In the genomic region with DNA sequence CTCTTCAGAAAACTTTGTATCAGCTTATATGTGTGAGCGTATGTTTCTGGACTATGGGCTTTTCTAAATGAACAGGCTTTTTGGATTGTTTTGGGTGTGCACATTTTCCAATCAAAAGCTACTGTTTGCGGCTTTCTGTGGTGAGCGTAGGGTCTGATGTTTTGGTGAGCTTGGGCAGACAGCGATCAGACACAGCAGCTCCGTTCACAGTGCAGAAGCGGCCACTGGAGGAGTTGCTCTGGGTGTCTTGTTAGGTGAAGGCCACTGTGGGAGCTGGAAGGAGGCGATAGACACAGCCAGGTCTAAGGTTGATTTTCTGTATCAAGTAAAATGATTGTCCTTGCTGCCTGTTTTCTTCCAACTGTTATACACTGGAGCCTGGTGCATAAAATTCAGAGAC, we compare ENCODE assay signal across 11 cellular contexts. TPM values are rescaled to one million over a fixed set of nuclear protein-coding genes. Genes with fewer than 3 reads are reported as not detected.
DNase-seq lines count a peak whose midpoint lies in the region; ATAC-seq and TF ChIP-seq lines count a peak whose summit lies in the region.
"Had no signal": no experiment of that assay in that cellular context is flagged by ENCODE, and none has a peak within 500 bp of the region (broad histone marks: within the 10 kb centered on the region; RNA-seq: fewer than 3 reads in every experiment).

No MANE protein-coding gene starts in this region.

- no peak overlapping the region for H4K8ac ChIP-seq in H9 (replicated peaks; ENCODE audit: insufficient read length, low read depth, low read length)

- DNase-seq in H9 (no peak), left ventricle myocardium superior (no peak), gastrocnemius medialis (no peak), amniotic stem cell (lab: John Stamatoyannopoulos, UW) (no peak), CD14-positive monocyte (ENCODE audit: low spot score) (no peak), EL (no peak), SKM-1 treated with dmso at 0.1 percent for 144 hours (lab: John Stamatoyannopoulos, UW; ENCODE audit: unreplicated experiment) (no peak)
- DNase-seq in activated CD4-positive, alpha-beta memory T cell treated with anti-CD3 and anti-CD28 coated beads for 36 hours, result no peak
- DNase-seq: GOT3; NCI-H2171 treated with DMSO at 0.1 percent for 48 hours; stimulated activated CD4-positive, alpha-beta T cell treated with anti-CD3 and anti-CD28 coated beads, Interleukin-12 subunit alpha, Interleukin-12 subunit beta, amount 100 ng/mL, for 4 hours had no signal

- peak overlapping the region; percentile 15 for H3K18ac ChIP-seq in H9 (ENCODE audit: insufficient read length, low read depth, low read length)

- peaks cover 3 to 18% (median 7%) of the 10 kb centered on the region in 3 experiments; a peak in 6 of 7 replicates for H3K36me3 Mint-ChIP-seq in H9 (ENCODE audit: insufficient read depth in 1 of 3, low read depth in 3 of 3)
- peaks cover under 1% of the 10 kb centered on the region for H3K36me3 Mint-ChIP-seq in activated CD4-positive, alpha-beta memory T cell treated with anti-CD3 and anti-CD28 coated beads for 36 hours
- H3K36me3 Mint-ChIP-seq in CD14-positive monocyte, result peaks cover 0 to 11% of the 10 kb centered on the region in 2 donors

- H2BK15ac ChIP-seq in H9 (ENCODE audit: low read depth, low read length), result no peak overlapping the region

- no peaks in the 10 kb centered on the region for H3K27me3 Mint-ChIP-seq in H9 (ENCODE audit: low read depth)
- H3K27me3 Mint-ChIP-seq in activated CD4-positive, alpha-beta memory T cell treated with anti-CD3 and anti-CD28 coated beads for 36 hours, result no peaks in the 10 kb centered on the region
- H3K27me3 Mint-ChIP-seq in CD14-positive monocyte (ENCODE audit: low read depth in 3 of 3), result peaks cover 0 to 2% (median 0%) of the 10 kb centered on the region in 3 donors

- no peak overlapping the region for H3K4ac ChIP-seq in H9 (ENCODE audit: low read depth, low read length)

- H4K20me1 ChIP-seq in H9 (ENCODE audit: control insufficient read depth, insufficient read depth, insufficient read length), result no peaks in the 10 kb centered on the region

- in situ Hi-C loops in gastrocnemius medialis (cut with MboI; ENCODE audit: low sequenced_read_pairs in 4 of 4), result no loop called here

- H3K4me1 ChIP-seq in H9 (ENCODE audit: insufficient read depth, low read length) (peaks cover 40% of the 10 kb centered on the region), gastrocnemius medialis (peaks cover 99% of the 10 kb centered on the region in 2 donors)

- POLR2A ChIA-PET in activated CD4-positive, alpha-beta memory T cell treated with anti-CD3 and anti-CD28 coated beads for 36 hours (lab: Charles Lee), result interaction anchor here (0.7 to 1.3 kb wide), 3 partner anchors 9 to 14 kb away, joined by 3 to 6 read pairs (median 5); no protein-coding TSS in a partner anchor

- no peak overlapping the region for H2AFZ ChIP-seq in H9 (ENCODE audit: low read length)

- no peak overlapping the region for H2BK5ac ChIP-seq in H9 (ENCODE audit: insufficient read length, low read length)

- peak overlapping the region; percentile 55 for H3K27ac ChIP-seq in H9 (ENCODE audit: insufficient read length, low read depth, low read length)
- H3K27ac ChIP-seq in gastrocnemius medialis, result peak overlapping the region; percentile 85 to 96 (median 92)

- WGBS in H9 (ENCODE audit: extremely low coverage, insufficient read length, low lambda C conversion rate), result no CpG with 5 or more reads among the region's 7 CpGs

- H3K4me3 Mint-ChIP-seq in H9 (peak overlapping the region; percentile 41 to 71), CD14-positive monocyte (no peak overlapping the region)
- peak overlapping the region; percentile 18 for H3K4me3 Mint-ChIP-seq in activated CD4-positive, alpha-beta memory T cell treated with anti-CD3 and anti-CD28 coated beads for 36 hours

- H3K4me1 Mint-ChIP-seq in H9, result peaks cover 83 to 97% of the 10 kb centered on the region in 2 experiments
- peaks cover 92% of the 10 kb centered on the region for H3K4me1 Mint-ChIP-seq in activated CD4-positive, alpha-beta memory T cell treated with anti-CD3 and anti-CD28 coated beads for 36 hours (ENCODE audit: low read depth)
- peaks cover 79% of the 10 kb centered on the region for H3K4me1 Mint-ChIP-seq in CD14-positive monocyte

- no peak overlapping the region for H3K56ac ChIP-seq in H9 (ENCODE audit: insufficient read length, low read depth, low read length)

- TF ChIP-seq POLR2A in gastrocnemius medialis (IDR thresholded peaks at IDR 0.05), result no peak

- no peak overlapping the region for H3K14ac ChIP-seq in H9 (ENCODE audit: insufficient read depth, low read length)

- peak overlapping the region; percentile 35 for H3K4me2 ChIP-seq in H9 (ENCODE audit: insufficient read depth, insufficient read length, low read length)

- no peak overlapping the region for H2BK120ac ChIP-seq in H9 (ENCODE audit: low read depth, low read length, poor library complexity, severe bottlenecking)

- CTCF ChIA-PET in activated CD4-positive, alpha-beta memory T cell treated with anti-CD3 and anti-CD28 coated beads for 36 hours (lab: Charles Lee), result interaction anchor here (1.0 to 2.1 kb wide), 3 partner anchors 8 to 72 kb away, joined by 3 to 9 read pairs (median 5); no protein-coding TSS in a partner anchor

- H3K27ac Mint-ChIP-seq in H9 (peak overlapping the region; percentile 94 to 99 (median 98)), CD14-positive monocyte (peak overlapping the region in 2 of 7 donors; percentile 4 to 23)
- H3K27ac Mint-ChIP-seq in activated CD4-positive, alpha-beta memory T cell treated with anti-CD3 and anti-CD28 coated beads for 36 hours, result peak overlapping the region; percentile 23

- peaks cover 5% of the 10 kb centered on the region for H3K23me2 ChIP-seq in H9 (ENCODE audit: insufficient read length, low read depth, low read length, poor library complexity, severe bottlenecking)

- H2BK20ac ChIP-seq in H9 (ENCODE audit: low read depth, low read length, poor library complexity, severe bottlenecking), result no peak overlapping the region

- H2BK12ac ChIP-seq in H9 (ENCODE audit: insufficient read length, low read depth, low read length), result peak overlapping the region; percentile 27

- H3K9ac ChIP-seq in H9 (ENCODE audit: extremely low read depth, insufficient read length, low read length), result no peak overlapping the region

- H4K5ac ChIP-seq in H9 (ENCODE audit: insufficient read length, low read depth, low read length), result no peak overlapping the region

- no peak overlapping the region for H2AK5ac ChIP-seq in H9 (ENCODE audit: insufficient read length, low read length)

- ATAC-seq in left ventricle myocardium superior, result peak; percentile 5
- no peak for ATAC-seq in gastrocnemius medialis

- peaks cover 91% of the 10 kb centered on the region for H3K79me2 ChIP-seq in H9 (ENCODE audit: insufficient read depth, low read length)

- no peak overlapping the region for H3T11ph ChIP-seq in H9 (ENCODE audit: low read length)

- no peaks in the 10 kb centered on the region for H3K9me3 ChIP-seq in H9 (ENCODE audit: control insufficient read depth, low read depth, low read length)
- H3K9me3 ChIP-seq in gastrocnemius medialis, result no peaks in the 10 kb centered on the region

- no peaks in the 10 kb centered on the region for H3K9me3 Mint-ChIP-seq in H9
- H3K9me3 Mint-ChIP-seq in activated CD4-positive, alpha-beta memory T cell treated with anti-CD3 and anti-CD28 coated beads for 36 hours, result no peaks in the 10 kb centered on the region
- peaks cover 0 to 2% (median 0%) of the 10 kb centered on the region in 7 donors for H3K9me3 Mint-ChIP-seq in CD14-positive monocyte

- no peaks in the 10 kb centered on the region for H3K36me3 ChIP-seq in gastrocnemius medialis

- no peaks in the 10 kb centered on the region for H3K79me1 ChIP-seq in H9 (ENCODE audit: insufficient read depth, low read depth, low read length, poor library complexity, severe bottlenecking)

- H3K23ac ChIP-seq in H9 (ENCODE audit: insufficient read length, low read depth, low read length), result no peak overlapping the region

- no peak for TF ChIP-seq CTCF in H9 (conservative IDR thresholded peaks at IDR 0.05)
- TF ChIP-seq CTCF in gastrocnemius medialis (IDR thresholded peaks at IDR 0.05 in 4 of 5, conservative IDR thresholded peaks at IDR 0.05 in 1 of 5), result no peak
- no peak for TF ChIP-seq CTCF in CD14-positive monocyte (IDR thresholded peaks at IDR 0.05)

- intact Hi-C loops in activated CD4-positive, alpha-beta memory T cell treated with anti-CD3 and anti-CD28 coated beads for 36 hours (cut with micrococcal nuclease), result loop anchor here (5.0 kb wide), 1 partner anchor 53 kb away; no protein-coding TSS in a partner anchor
- intact Hi-C loops in left ventricle myocardium superior (cut with micrococcal nuclease), result no loop called here
- intact Hi-C loops in gastrocnemius medialis (cut with DNase I; ENCODE audit: low total_unique reads), result no loop called here
- intact Hi-C loops in CD14-positive monocyte (cut with micrococcal nuclease), result loop anchor here in 1 of 2 donors (5.0 kb wide), 1 partner anchor 53 kb away; no protein-coding TSS in a partner anchor

- H4K91ac ChIP-seq in H9 (ENCODE audit: insufficient read length, low read depth, low read length), result no peak overlapping the region

- no peaks in the 10 kb centered on the region for H3K27me3 ChIP-seq in H9 (ENCODE audit: insufficient read depth, low read length)
- H3K27me3 ChIP-seq in gastrocnemius medialis, result no peaks in the 10 kb centered on the region

- peak overlapping the region in 2 of 4 donors; percentile 5 to 9 for H3K4me3 ChIP-seq in gastrocnemius medialis

RNA-seq across cellular contexts. Expression of a gene that starts 11.1 kb away (rescaled TPM):
- 243 and 251 TPM in 2 replicates for total RNA-seq in H9 (2021)
- total RNA-seq in activated CD4-positive, alpha-beta memory T cell treated with anti-CD3 and anti-CD28 coated beads for 36 hours, result 100 to 1,000 TPM; 127 to 135 TPM
- total RNA-seq in left ventricle myocardium superior, result 144 TPM
- total RNA-seq in gastrocnemius medialis, result 10 to 100 TPM; 29.9 to 41.6 (median 37.2) TPM
- 1 to 10 TPM; 2.8 to 8.6 TPM for polyA plus RNA-seq in CD14-positive monocyte

Comparison
In these comparisons a context has a peak if more than half of its experiments do, and no peak if none do; other contexts are left out.
1. H3K4me3 Mint-ChIP-seq: peak in H9 (2 of 2) and activated CD4-positive, alpha-beta memory T cell treated with anti-CD3 and anti-CD28 coated beads for 36 hours (single experiment); none in CD14-positive monocyte (0 of 2).